10 cellular contexts compared by ENCODE assay signal in the genomic region with DNA sequence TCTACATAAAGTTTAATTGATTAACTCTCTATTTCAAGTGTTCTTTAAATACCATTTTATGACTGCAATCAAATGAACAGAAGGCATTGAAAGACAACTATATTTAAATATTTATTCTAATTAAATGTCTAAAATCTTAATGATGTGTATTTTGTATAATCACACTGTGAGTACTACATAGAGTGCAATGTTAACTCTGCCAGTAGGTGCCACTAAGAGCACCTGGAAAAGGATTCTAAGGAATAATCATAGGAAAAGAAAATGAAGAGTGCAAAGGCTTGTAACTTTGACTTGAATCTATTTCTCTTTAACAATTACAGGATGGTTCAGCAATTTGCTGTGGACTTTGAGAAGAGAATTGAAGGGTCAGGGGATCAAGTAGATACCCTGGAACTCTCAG.
DNase-seq lines count a peak whose midpoint lies in the region; ATAC-seq and TF ChIP-seq lines count a peak whose summit lies in the region.
"Had no signal": no experiment of that assay in that cellular context is flagged by ENCODE, and none has a peak within 500 bp of the region (broad histone marks: within the 10 kb centered on the region; RNA-seq: fewer than 3 reads in every experiment).

No MANE protein-coding gene starts in this region.

- no peaks in the 10 kb centered on the region for H3K36me3 ChIP-seq in right atrium auricular region

- H3K27ac ChIP-seq in right atrium auricular region, result no peak overlapping the region

- no peaks in the 10 kb centered on the region for H3K9me3 ChIP-seq in right atrium auricular region

- DNase-seq in Right ventricle myocardium superior, result no peak
- DNase-seq in right atrium auricular region (ENCODE audit: low spot score), result no peak
- DNase-seq in astrocyte of the cerebellum (ENCODE audit: low read depth), result peak; percentile 8
- no peak for DNase-seq in left colon
- no peak for DNase-seq in NCI-H1930 (lab: John Stamatoyannopoulos, UW)
- no peak for DNase-seq in activated effector memory CD4-positive, alpha-beta T cell treated with anti-CD3 and anti-CD28 coated beads, Interleukin-2, amount 50 U/mL, for 16 hours
- no peak for DNase-seq in glomerular visceral epithelial cell (ENCODE audit: extremely low spot score)
- DNase-seq in SW480 (ENCODE audit: low spot score), result no peak
- DNase-seq: T-helper 9 cell had no signal

- peak; percentile 69 for ATAC-seq in Right ventricle myocardium superior (ENCODE audit: poor library complexity)
- peak; percentile 34 for ATAC-seq in left colon
- ATAC-seq: K562 had no signal

- TF ChIP-seq CTCF in right atrium auricular region (IDR thresholded peaks at IDR 0.05) (peak in 1 of 2 donors; percentile 56), astrocyte of the cerebellum (IDR thresholded peaks at IDR 0.05; ENCODE audit: low read depth, low read length, missing control alignments) (peak; percentile 53)

- H3K4me1 ChIP-seq in right atrium auricular region, result no peaks in the 10 kb centered on the region

- no peaks in the 10 kb centered on the region for H3K27me3 ChIP-seq in right atrium auricular region

- intact Hi-C loops in Right ventricle myocardium superior (cut with DNase I), result no loop called here
- intact Hi-C loops in left colon (cut with DNase I, micrococcal nuclease), result no loop called here

- H3K4me3 ChIP-seq in right atrium auricular region, result no peak overlapping the region
- no peak overlapping the region for H3K4me3 ChIP-seq in astrocyte of the cerebellum (ENCODE audit: low read depth, low read length)
- H3K4me3 ChIP-seq: K562 had no signal

- in situ Hi-C loops in astrocyte of the cerebellum (cut with HindIII; ENCODE audit: low sequenced_read_pairs), result no loop called here
